In genomic region chrX:115372026-115372610, GRCh38 we compare ENCODE assay signal across 10 cellular contexts.
DNase-seq lines count a peak whose midpoint lies in the region; ATAC-seq, FAIRE-seq and TF ChIP-seq lines count a peak whose summit lies in the region.
"Had no signal": no experiment of that assay in that cellular context is flagged by ENCODE, and none has a peak within 500 bp of the region (broad histone marks: within the 10 kb centered on the region; RNA-seq: fewer than 3 reads in every experiment).

No MANE protein-coding gene starts in this region.

- CTCF ChIA-PET in H1 (lab: Charles Lee; ENCODE audit: partially characterized antibody) = interaction anchor here (0.6 to 2.1 kb wide), 2 partner anchors 9 to 102 kb away, joined by 3 to 9 read pairs; no protein-coding TSS in a partner anchor

- no peak overlapping the region for H2BK5ac ChIP-seq in H1 (ENCODE audit: low read depth, low read length)

- no peaks in the 10 kb centered on the region for H3K23me2 ChIP-seq in H1 (ENCODE audit: low read depth, low read length)

- peaks cover 0 to 5% (median under 1%) of the 10 kb centered on the region in 4 experiments; a peak in 3 of 7 replicates for H3K4me1 ChIP-seq in H1 (replicated peaks in 1 of 4; ENCODE audit: control insufficient read depth in 3 of 4, insufficient read depth in 4 of 4, low read length in 3 of 4)
- no peaks in the 10 kb centered on the region for H3K4me1 ChIP-seq in left lung

- TF ChIP-seq RAD21 in H1 (IDR thresholded peaks at IDR 0.05 in 1 of 2, conservative IDR thresholded peaks at IDR 0.05 in 1 of 2; ENCODE audit: low read depth in 2 of 2, low read length in 2 of 2) = no peak

- no peaks in the 10 kb centered on the region for H4K20me1 ChIP-seq in H1 (replicated peaks in 1 of 2; ENCODE audit: control insufficient read depth in 1 of 2, insufficient read depth in 2 of 2, low read length in 2 of 2)

- no peak overlapping the region for H3K4me2 ChIP-seq in H1 (ENCODE audit: insufficient read depth in 1 of 2, low read depth in 2 of 2, low read length in 2 of 2)

- no peak overlapping the region for H2AK5ac ChIP-seq in H1 (ENCODE audit: low read depth, low read length)

- H4K8ac ChIP-seq in H1 (ENCODE audit: extremely low read depth, insufficient read depth, low read length) = no peak overlapping the region

- DNase-seq in AG20443 (ENCODE audit: low spot score) = peak; percentile 57
- peak; percentile 4 for DNase-seq in LoVo (ENCODE audit: low spot score)
- DNase-seq in H1 (ENCODE audit: low read depth in 1 of 2, low spot score in 2 of 2) = no peak
- DNase-seq in left lung = no peak
- DNase-seq in NCI-H748 (lab: John Stamatoyannopoulos, UW; ENCODE audit: unreplicated experiment) = no peak
- DNase-seq in activated gamma-delta T cell (lab: John Stamatoyannopoulos, UW) = no peak
- DNase-seq: CD4-positive, alpha-beta T cell; ovary had no signal

- H3K4me3 ChIP-seq in H1 (ENCODE audit: extremely low read depth in 1 of 4, insufficient read depth in 2 of 4, low read depth in 3 of 4, low read length in 4 of 4) (no peak overlapping the region), left lung (no peak overlapping the region)
- H3K4me3 ChIP-seq: ovary had no signal

- TF ChIP-seq POLR2A in H1 (IDR thresholded peaks at IDR 0.05; ENCODE audit: control extremely low read depth in 1 of 2, low read depth in 2 of 2, low read length in 2 of 2) = no peak

- TF ChIP-seq CTCF in H1 (IDR thresholded peaks at IDR 0.05; ENCODE audit: control extremely low read depth in 1 of 3, insufficient read depth in 1 of 3, low read depth in 1 of 3, low read length in 3 of 3) (no peak), left lung (IDR thresholded peaks at IDR 0.05) (no peak)

- H3K27me3 ChIP-seq in H1 (replicated peaks in 1 of 4; ENCODE audit: control insufficient read depth in 3 of 4, extremely low read depth in 1 of 4, insufficient read depth in 3 of 4, low read length in 3 of 4) (no peaks in the 10 kb centered on the region), left lung (peaks cover 0 to 7% of the 10 kb centered on the region in 2 donors)
- H3K27me3 ChIP-seq: ovary had no signal

- intact Hi-C loops in left lung (cut with DNase I) = no loop called here

- peak; percentile 86 for FAIRE-seq in H1 (lab: Jason Lieb, UNC)

- no peak overlapping the region for H2BK12ac ChIP-seq in H1 (ENCODE audit: low read depth, low read length)

- no peak overlapping the region for H3K27ac ChIP-seq in H1 (ENCODE audit: low read depth, low read length)
- peak overlapping the region in 1 of 2 donors; percentile 47 for H3K27ac ChIP-seq in left lung
- H3K27ac ChIP-seq: ovary had no signal

- no peak overlapping the region for H2BK15ac ChIP-seq in H1 (ENCODE audit: low read length)

- no peak for TF ChIP-seq EP300 in H1 (IDR thresholded peaks at IDR 0.05; ENCODE audit: borderline replicate concordance in 1 of 2, low read depth in 2 of 2, low read length in 2 of 2)

- no peaks in the 10 kb centered on the region for H3K79me2 ChIP-seq in H1 (ENCODE audit: control insufficient read depth in 1 of 2, insufficient read depth in 2 of 2, low read length in 2 of 2)

- H4K91ac ChIP-seq in H1 (replicated peaks; ENCODE audit: insufficient read length, low read length) = no peak overlapping the region

- H2BK120ac ChIP-seq in H1 (replicated peaks; ENCODE audit: low read depth, low read length) = peak overlapping the region; percentile 54

- POLR2A ChIA-PET in H1 (lab: Charles Lee; ENCODE audit: partially characterized antibody) = no interaction called here

- H3K36me3 ChIP-seq in H1 (ENCODE audit: control insufficient read depth in 2 of 4, insufficient read depth in 4 of 4, low read length in 3 of 4) = no peaks in the 10 kb centered on the region
- no peaks in the 10 kb centered on the region for H3K36me3 ChIP-seq in left lung
- H3K36me3 ChIP-seq: ovary had no signal

- H3K9ac ChIP-seq in H1 (replicated peaks in 1 of 4; ENCODE audit: extremely low read depth in 1 of 4, low read depth in 3 of 4, low read length in 3 of 4) = no peak overlapping the region

- H4K5ac ChIP-seq in H1 (ENCODE audit: insufficient read length, low read depth, low read length) = no peak overlapping the region

- 31% methylated on average over 4 of the region's 4 CpGs; no CpG with 5 or more reads in 1 of the 2 experiments for WGBS in H1 (ENCODE audit: extremely low coverage in 1 of 2, insufficient coverage in 1 of 2, insufficient read length in 1 of 2, insufficient replicate concordance in 2 of 2, low coverage in 1 of 2, low lambda C conversion rate in 2 of 2, missing lambda C conversion rate in 1 of 2), 2 experiments

- H3K14ac ChIP-seq in H1 (ENCODE audit: insufficient read length) = no peak overlapping the region

- no peak overlapping the region for H3K23ac ChIP-seq in H1 (ENCODE audit: insufficient read length)

- no peak overlapping the region for H2AFZ ChIP-seq in H1 (ENCODE audit: low read length)

- no peak overlapping the region for H3K56ac ChIP-seq in H1 (replicated peaks; ENCODE audit: insufficient read length, low read depth, low read length)

- H3K4ac ChIP-seq in H1 (replicated peaks; ENCODE audit: insufficient read length, low read depth, low read length) = no peak overlapping the region

- ATAC-seq in left lung (peak; percentile 94), HG02870 (IDR thresholded peaks at IDR 0.05; ENCODE audit: unreplicated experiment) (no peak), HG02970 (IDR thresholded peaks at IDR 0.05; ENCODE audit: low FRiP score, unreplicated experiment) (no peak)

- H3K9me3 ChIP-seq in H1 (ENCODE audit: insufficient read depth in 2 of 2, low read depth in 1 of 2, low read length in 1 of 2) (no peaks in the 10 kb centered on the region), left lung (no peaks in the 10 kb centered on the region)
- H3K9me3 ChIP-seq: ovary had no signal

- H3K79me1 ChIP-seq in H1 (ENCODE audit: low read depth, low read length) = no peaks in the 10 kb centered on the region

- no peak overlapping the region for H2BK20ac ChIP-seq in H1 (ENCODE audit: low read length)

- H3K18ac ChIP-seq in H1 (ENCODE audit: extremely low read depth, low read length) = no peak overlapping the region

TF ChIP-seq in H1, 55 proteins besides CTCF, POLR2A, EP300 and RAD21:
- peak; percentile 86 for TF ChIP-seq JUND (IDR thresholded peaks at IDR 0.05; ENCODE audit: low read length)
- TF ChIP-seq KDM4A (IDR thresholded peaks at IDR 0.05; ENCODE audit: low read depth, low read length, severe bottlenecking) = no peak
- no peak for TF ChIP-seq RXRA (IDR thresholded peaks at IDR 0.05; ENCODE audit: insufficient read depth, low read depth, low read length)
- no peak for TF ChIP-seq KDM1A (IDR thresholded peaks at IDR 0.05; ENCODE audit: borderline replicate concordance, low read length)
- no peak for TF ChIP-seq BRCA1 (IDR thresholded peaks at IDR 0.05; ENCODE audit: low read depth, low read length)
- TF ChIP-seq CHD1 (IDR thresholded peaks at IDR 0.05; ENCODE audit: low read depth, low read length) = no peak
- peak; percentile 68; the same call in 1 of the 2 replicates for TF ChIP-seq JUN (IDR thresholded peaks at IDR 0.05; ENCODE audit: low read depth, low read length)

Comparison
In these comparisons a context has a peak if more than half of its experiments do, and no peak if none do; other contexts are left out.
1. DNase-seq: peak in AG20443 (single experiment) and LoVo (single experiment); none in H1 (0 of 2), left lung (0 of 2), NCI-H748 (single experiment) and activated gamma-delta T cell (single experiment).